2 cellular contexts compared by ENCODE assay signal in the genomic region with DNA sequence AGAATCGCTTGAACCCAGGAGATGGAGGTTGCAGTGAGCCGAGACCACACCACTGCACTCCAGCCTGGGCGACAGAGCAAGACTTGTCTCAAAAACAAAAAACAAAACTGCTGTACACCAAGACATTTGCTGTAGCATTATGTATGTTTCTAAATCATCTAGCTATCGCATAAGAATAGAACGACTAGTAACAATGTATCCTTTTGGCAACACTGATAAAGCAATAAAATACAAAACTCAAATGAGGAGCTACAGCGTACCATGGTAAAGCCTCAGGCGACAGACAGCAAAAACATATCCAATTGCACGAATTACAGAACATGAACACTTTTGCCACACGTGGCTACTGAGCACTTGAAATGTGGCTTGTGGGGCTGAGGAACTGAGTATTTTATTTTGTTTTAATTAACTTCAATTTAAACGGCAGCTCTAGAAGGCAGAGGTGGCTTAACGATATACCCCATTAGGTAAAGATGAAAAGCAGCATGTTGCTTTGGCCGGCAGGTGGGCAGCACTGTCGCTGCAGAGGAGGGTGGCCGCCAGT.
TF ChIP-seq lines count a peak whose summit lies in the region.

No MANE protein-coding gene starts in this region.

TF ChIP-seq in A549, 52 proteins besides CTCF, POLR2A, EP300 and RAD21:
- TF ChIP-seq RARB (CRISPR knock-in tag; IDR thresholded peaks at IDR 0.05): no peak
- no peak for TF ChIP-seq HOXB13 (CRISPR knock-in tag; IDR thresholded peaks at IDR 0.05; ENCODE audit: low read depth)
- TF ChIP-seq, protein P1, sequence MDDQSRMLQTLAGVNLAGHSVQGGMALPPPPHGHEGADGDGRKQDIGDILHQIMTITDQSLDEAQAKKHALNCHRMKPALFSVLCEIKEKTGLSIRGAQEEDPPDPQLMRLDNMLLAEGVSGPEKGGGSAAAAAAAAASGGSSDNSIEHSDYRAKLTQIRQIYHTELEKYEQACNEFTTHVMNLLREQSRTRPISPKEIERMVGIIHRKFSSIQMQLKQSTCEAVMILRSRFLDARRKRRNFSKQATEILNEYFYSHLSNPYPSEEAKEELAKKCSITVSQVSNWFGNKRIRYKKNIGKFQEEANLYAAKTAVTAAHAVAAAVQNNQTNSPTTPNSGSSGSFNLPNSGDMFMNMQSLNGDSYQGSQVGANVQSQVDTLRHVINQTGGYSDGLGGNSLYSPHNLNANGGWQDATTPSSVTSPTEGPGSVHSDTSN (IDR thresholded peaks at IDR 0.05): no peak
- TF ChIP-seq ESRRA (IDR thresholded peaks at IDR 0.05; ENCODE audit: borderline replicate concordance, low read length): no peak
- no peak for TF ChIP-seq CHD2 (IDR thresholded peaks at IDR 0.05; ENCODE audit: low read length, partially characterized antibody)
- TF ChIP-seq, protein P2, sequence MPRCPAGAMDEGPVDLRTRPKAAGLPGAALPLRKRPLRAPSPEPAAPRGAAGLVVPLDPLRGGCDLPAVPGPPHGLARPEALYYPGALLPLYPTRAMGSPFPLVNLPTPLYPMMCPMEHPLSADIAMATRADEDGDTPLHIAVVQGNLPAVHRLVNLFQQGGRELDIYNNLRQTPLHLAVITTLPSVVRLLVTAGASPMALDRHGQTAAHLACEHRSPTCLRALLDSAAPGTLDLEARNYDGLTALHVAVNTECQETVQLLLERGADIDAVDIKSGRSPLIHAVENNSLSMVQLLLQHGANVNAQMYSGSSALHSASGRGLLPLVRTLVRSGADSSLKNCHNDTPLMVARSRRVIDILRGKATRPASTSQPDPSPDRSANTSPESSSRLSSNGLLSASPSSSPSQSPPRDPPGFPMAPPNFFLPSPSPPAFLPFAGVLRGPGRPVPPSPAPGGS (IDR thresholded peaks at IDR 0.05): no peak
- no peak for TF ChIP-seq JUNB (IDR thresholded peaks at IDR 0.05)

TF ChIP-seq in HCT116, 20 proteins besides CTCF, POLR2A, EP300 and RAD21:
- no peak for TF ChIP-seq SRF (IDR thresholded peaks at IDR 0.05; ENCODE audit: low read depth)
- TF ChIP-seq EZH2phosphoT487 (IDR thresholded peaks at IDR 0.05; ENCODE audit: borderline replicate concordance): no peak
- no peak for TF ChIP-seq CEBPB (IDR thresholded peaks at IDR 0.05; ENCODE audit: low read depth)
- TF ChIP-seq SP1 (IDR thresholded peaks at IDR 0.05; ENCODE audit: low read depth): no peak
- TF ChIP-seq, protein P3, sequence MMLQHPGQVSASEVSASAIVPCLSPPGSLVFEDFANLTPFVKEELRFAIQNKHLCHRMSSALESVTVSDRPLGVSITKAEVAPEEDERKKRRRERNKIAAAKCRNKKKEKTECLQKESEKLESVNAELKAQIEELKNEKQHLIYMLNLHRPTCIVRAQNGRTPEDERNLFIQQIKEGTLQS (IDR thresholded peaks at IDR 0.05): no peak
- TF ChIP-seq, protein P4, sequence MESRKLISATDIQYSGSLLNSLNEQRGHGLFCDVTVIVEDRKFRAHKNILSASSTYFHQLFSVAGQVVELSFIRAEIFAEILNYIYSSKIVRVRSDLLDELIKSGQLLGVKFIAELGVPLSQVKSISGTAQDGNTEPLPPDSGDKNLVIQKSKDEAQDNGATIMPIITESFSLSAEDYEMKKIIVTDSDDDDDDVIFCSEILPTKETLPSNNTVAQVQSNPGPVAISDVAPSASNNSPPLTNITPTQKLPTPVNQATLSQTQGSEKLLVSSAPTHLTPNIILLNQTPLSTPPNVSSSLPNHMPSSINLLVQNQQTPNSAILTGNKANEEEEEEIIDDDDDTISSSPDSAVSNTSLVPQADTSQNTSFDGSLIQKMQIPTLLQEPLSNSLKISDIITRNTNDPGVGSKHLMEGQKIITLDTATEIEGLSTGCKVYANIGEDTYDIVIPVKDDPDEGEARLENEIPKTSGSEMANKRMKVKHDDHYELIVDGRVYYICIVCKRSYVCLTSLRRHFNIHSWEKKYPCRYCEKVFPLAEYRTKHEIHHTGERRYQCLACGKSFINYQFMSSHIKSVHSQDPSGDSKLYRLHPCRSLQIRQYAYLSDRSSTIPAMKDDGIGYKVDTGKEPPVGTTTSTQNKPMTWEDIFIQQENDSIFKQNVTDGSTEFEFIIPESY (IDR thresholded peaks at IDR 0.05; ENCODE audit: extremely low read depth, insufficient replicate concordance, low read length): no peak
- TF ChIP-seq YY1 (IDR thresholded peaks at IDR 0.05; ENCODE audit: extremely low read depth, insufficient replicate concordance, low read depth, low read length): no peak
- TF ChIP-seq TCF7L2 (IDR thresholded peaks at IDR 0.05; ENCODE audit: borderline replicate concordance, extremely low read depth, insufficient read depth, insufficient read length): no peak
- TF ChIP-seq ZNF274 (IDR thresholded peaks at IDR 0.05; ENCODE audit: low read depth, low read length): no peak
- TF ChIP-seq, protein P5, sequence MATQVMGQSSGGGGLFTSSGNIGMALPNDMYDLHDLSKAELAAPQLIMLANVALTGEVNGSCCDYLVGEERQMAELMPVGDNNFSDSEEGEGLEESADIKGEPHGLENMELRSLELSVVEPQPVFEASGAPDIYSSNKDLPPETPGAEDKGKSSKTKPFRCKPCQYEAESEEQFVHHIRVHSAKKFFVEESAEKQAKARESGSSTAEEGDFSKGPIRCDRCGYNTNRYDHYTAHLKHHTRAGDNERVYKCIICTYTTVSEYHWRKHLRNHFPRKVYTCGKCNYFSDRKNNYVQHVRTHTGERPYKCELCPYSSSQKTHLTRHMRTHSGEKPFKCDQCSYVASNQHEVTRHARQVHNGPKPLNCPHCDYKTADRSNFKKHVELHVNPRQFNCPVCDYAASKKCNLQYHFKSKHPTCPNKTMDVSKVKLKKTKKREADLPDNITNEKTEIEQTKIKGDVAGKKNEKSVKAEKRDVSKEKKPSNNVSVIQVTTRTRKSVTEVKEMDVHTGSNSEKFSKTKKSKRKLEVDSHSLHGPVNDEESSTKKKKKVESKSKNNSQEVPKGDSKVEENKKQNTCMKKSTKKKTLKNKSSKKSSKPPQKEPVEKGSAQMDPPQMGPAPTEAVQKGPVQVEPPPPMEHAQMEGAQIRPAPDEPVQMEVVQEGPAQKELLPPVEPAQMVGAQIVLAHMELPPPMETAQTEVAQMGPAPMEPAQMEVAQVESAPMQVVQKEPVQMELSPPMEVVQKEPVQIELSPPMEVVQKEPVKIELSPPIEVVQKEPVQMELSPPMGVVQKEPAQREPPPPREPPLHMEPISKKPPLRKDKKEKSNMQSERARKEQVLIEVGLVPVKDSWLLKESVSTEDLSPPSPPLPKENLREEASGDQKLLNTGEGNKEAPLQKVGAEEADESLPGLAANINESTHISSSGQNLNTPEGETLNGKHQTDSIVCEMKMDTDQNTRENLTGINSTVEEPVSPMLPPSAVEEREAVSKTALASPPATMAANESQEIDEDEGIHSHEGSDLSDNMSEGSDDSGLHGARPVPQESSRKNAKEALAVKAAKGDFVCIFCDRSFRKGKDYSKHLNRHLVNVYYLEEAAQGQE (IDR thresholded peaks at IDR 0.05; ENCODE audit: low read depth): no peak
- TF ChIP-seq ELF1 (IDR thresholded peaks at IDR 0.05; ENCODE audit: borderline replicate concordance, low read depth): no peak
